Comparison of ENCODE assay signal across 20 cellular contexts in genomic region chr9:134260801-134261200, GRCh38.
DNase-seq lines count a peak whose midpoint lies in the region; ATAC-seq, FAIRE-seq and TF ChIP-seq lines count a peak whose summit lies in the region.
"Had no signal": no experiment of that assay in that cellular context is flagged by ENCODE, and none has a peak within 500 bp of the region (broad histone marks: within the 10 kb centered on the region; RNA-seq: fewer than 3 reads in every experiment).

No MANE protein-coding gene starts in this region.

- H3K4ac ChIP-seq in neuronal stem cell (ENCODE audit: low read length): no peak overlapping the region

- H3K4me1 ChIP-seq in left ventricle myocardium inferior (peaks cover 11% of the 10 kb centered on the region), liver (ENCODE audit: control insufficient read depth in 4 of 4, insufficient read depth in 4 of 4, low read length in 3 of 4) (peaks cover 36 to 74% (median 60%) of the 10 kb centered on the region in 4 donors), HepG2 (ENCODE audit: insufficient read depth, low read length) (peaks cover 81% of the 10 kb centered on the region), neuronal stem cell (ENCODE audit: control insufficient read depth in 2 of 2, insufficient read depth in 1 of 2, low read depth in 1 of 2, low read length in 2 of 2) (peaks cover 0 to 7% of the 10 kb centered on the region in 2 donors), gastrocnemius medialis (no peaks in the 10 kb centered on the region)

- TF ChIP-seq POLR2A in HepG2 (IDR thresholded peaks at IDR 0.05; ENCODE audit: insufficient read depth in 1 of 2, low read depth in 2 of 2, low read length in 2 of 2) (no peak), gastrocnemius medialis (IDR thresholded peaks at IDR 0.05) (no peak)

- no peak overlapping the region for H3K14ac ChIP-seq in neuronal stem cell (ENCODE audit: low read length)

- H3K79me2 ChIP-seq in HepG2 (ENCODE audit: insufficient read depth, low read length): no peaks in the 10 kb centered on the region

- peak overlapping the region; percentile 92 for H2BK15ac ChIP-seq in neuronal stem cell (ENCODE audit: low read length)

- no peaks in the 10 kb centered on the region for H4K20me1 ChIP-seq in HepG2 (ENCODE audit: insufficient read depth, low read length)
- H4K20me1 ChIP-seq: BLaER1 treated with 17β-estradiol and CSF1 and Interleukin-3, amounts not matched to agents 10 nM and 100 nM had no signal

- peaks cover 11% of the 10 kb centered on the region for H3K27me3 ChIP-seq in left ventricle myocardium inferior (ENCODE audit: low read depth)
- no peaks in the 10 kb centered on the region for H3K27me3 ChIP-seq in liver (ENCODE audit: control insufficient read depth in 4 of 4, insufficient read depth in 4 of 4, low read length in 3 of 4)
- H3K27me3 ChIP-seq in HepG2 (ENCODE audit: control insufficient read depth in 1 of 2, insufficient read depth in 2 of 2, low read length in 2 of 2): peaks cover 13 to 53% of the 10 kb centered on the region in 2 experiments
- peaks cover 0 to 34% (median 0%) of the 10 kb centered on the region in 3 experiments for H3K27me3 ChIP-seq in neuronal stem cell (ENCODE audit: control insufficient read depth in 3 of 3, insufficient read depth in 3 of 3, low read depth in 1 of 3, low read length in 3 of 3)
- H3K27me3 ChIP-seq in gastrocnemius medialis: no peaks in the 10 kb centered on the region

- no TSS peak for BruUV-seq in HepG2 (replicated peaks; lab: Mats Ljungman, UMichigan)

- no peak overlapping the region for H3K9ac ChIP-seq in liver (ENCODE audit: low read depth in 1 of 2, low read length in 2 of 2)
- H3K9ac ChIP-seq in HepG2 (ENCODE audit: insufficient read depth, low read depth, low read length): no peak overlapping the region
- no peak overlapping the region for H3K9ac ChIP-seq in neuronal stem cell (ENCODE audit: low read depth, low read length, poor library complexity)
- H3K9ac ChIP-seq: BLaER1 treated with 17β-estradiol and CSF1 and Interleukin-3, amounts not matched to agents 10 nM and 100 nM had no signal

- TF ChIP-seq EP300 in HepG2 (IDR thresholded peaks at IDR 0.05; ENCODE audit: low read depth in 2 of 2, low read length in 2 of 2) (no peak), HepG2 (CRISPR knock-in tag; IDR thresholded peaks at IDR 0.05; ENCODE audit: borderline replicate concordance) (no peak)

- H2AFZ ChIP-seq in HepG2 (ENCODE audit: low read length): no peak overlapping the region
- no peak overlapping the region for H2AFZ ChIP-seq in neuronal stem cell (ENCODE audit: low read length)
- H2AFZ ChIP-seq: GM23338 had no signal

- WGBS in liver: 91% methylated on average over 18 of the region's 18 CpGs
- WGBS in HepG2 (ENCODE audit: low lambda C conversion rate): 81% methylated on average over 16 of the region's 18 CpGs
- WGBS in neuronal stem cell (ENCODE audit: extremely low coverage in 2 of 2, insufficient read length in 2 of 2, insufficient replicate concordance in 1 of 2), 2 donors: no CpG with 5 or more reads among the region's 18 CpGs

- TF ChIP-seq CTCF in left ventricle myocardium inferior (IDR thresholded peaks at IDR 0.05; ENCODE audit: borderline replicate concordance): no peak
- no peak for TF ChIP-seq CTCF in liver (IDR thresholded peaks at IDR 0.05; ENCODE audit: low read depth, low read length, missing input control)
- no peak for TF ChIP-seq CTCF in HepG2 (CRISPR knock-in tag; IDR thresholded peaks at IDR 0.05)
- TF ChIP-seq CTCF in gastrocnemius medialis (IDR thresholded peaks at IDR 0.05 in 4 of 5, conservative IDR thresholded peaks at IDR 0.05 in 1 of 5): no peak

- intact Hi-C loops in Right ventricle myocardium inferior (cut with DNase I): no loop called here
- intact Hi-C loops in left ventricle myocardium inferior (cut with micrococcal nuclease): no loop called here
- intact Hi-C loops in HepG2 (cut with micrococcal nuclease; ENCODE audit: unreplicated experiment): loop anchor here (10.0 kb wide), 1 partner anchor 86 kb away; no protein-coding TSS in a partner anchor
- intact Hi-C loops in gastrocnemius medialis (cut with DNase I; ENCODE audit: low total_unique reads): no loop called here

- H3K27ac ChIP-seq in left ventricle myocardium inferior (replicated peaks) (no peak overlapping the region), liver (ENCODE audit: low read depth in 1 of 2, low read length in 2 of 2) (peak overlapping the region; percentile 65 to 97), HepG2 (ENCODE audit: extremely low read length, insufficient read depth, low read length) (no peak overlapping the region), neuronal stem cell (replicated peaks; ENCODE audit: low read length) (no peak overlapping the region), gastrocnemius medialis (no peak overlapping the region)
- H3K27ac ChIP-seq: 22Rv1; BLaER1 treated with 17β-estradiol and CSF1 and Interleukin-3, amounts not matched to agents 10 nM and 100 nM had no signal

- H3K36me3 ChIP-seq in left ventricle myocardium inferior (no peaks in the 10 kb centered on the region), liver (ENCODE audit: control insufficient read depth in 4 of 4, insufficient read depth in 3 of 4, low read depth in 1 of 4, low read length in 3 of 4) (no peaks in the 10 kb centered on the region), HepG2 (replicated peaks in 1 of 2; ENCODE audit: control insufficient read depth in 1 of 2, insufficient read depth in 2 of 2, low read length in 2 of 2) (no peaks in the 10 kb centered on the region), neuronal stem cell (replicated peaks in 1 of 2; ENCODE audit: control insufficient read depth in 2 of 2, insufficient read depth in 2 of 2, low read length in 2 of 2) (no peaks in the 10 kb centered on the region), gastrocnemius medialis (no peaks in the 10 kb centered on the region)
- H3K36me3 ChIP-seq: BLaER1 treated with 17β-estradiol and CSF1 and Interleukin-3, amounts not matched to agents 10 nM and 100 nM had no signal

- peak overlapping the region; percentile 70 for H2AK5ac ChIP-seq in neuronal stem cell (ENCODE audit: low read depth, low read length)

- peak overlapping the region; percentile 74 for H3K18ac ChIP-seq in neuronal stem cell (ENCODE audit: low read length)

- in situ Hi-C loops in HepG2 (cut with HindIII; ENCODE audit: extremely low pct_ligation_motif_present, low pct_unique_long_range_greater_than_20kb): no loop called here
- in situ Hi-C loops in gastrocnemius medialis (cut with MboI; ENCODE audit: low sequenced_read_pairs in 4 of 4): no loop called here

- CTCF ChIA-PET in HepG2 (lab: Yijun Ruan, JAX; ENCODE audit: low intra/inter-chr PET ratio, low total read pairs): no interaction called here

- H3K9me3 ChIP-seq in left ventricle myocardium inferior (replicated peaks) (no peaks in the 10 kb centered on the region), liver (ENCODE audit: control insufficient read depth in 4 of 4, low read length in 3 of 4) (no peaks in the 10 kb centered on the region), HepG2 (ENCODE audit: low read length) (no peaks in the 10 kb centered on the region), neuronal stem cell (replicated peaks in 1 of 2; ENCODE audit: control insufficient read depth in 2 of 2, insufficient read depth in 1 of 2, low read depth in 1 of 2, low read length in 2 of 2) (peaks cover 0 to 3% of the 10 kb centered on the region in 2 donors), gastrocnemius medialis (no peaks in the 10 kb centered on the region)
- H3K9me3 ChIP-seq: BLaER1 treated with 17β-estradiol and CSF1 and Interleukin-3, amounts not matched to agents 10 nM and 100 nM had no signal

- no peak overlapping the region for H3K23ac ChIP-seq in neuronal stem cell (ENCODE audit: low read depth, low read length, poor library complexity)

- FAIRE-seq in HepG2 (lab: Jason Lieb, UNC): no peak
- FAIRE-seq: A204.1, D721Med, GM12878, GM19239 had no signal

- POLR2A ChIA-PET in HepG2 (lab: Yijun Ruan, JAX): interaction anchor here (1.4 kb wide), 1 partner anchor 60 kb away, joined by 6 read pairs; no protein-coding TSS in a partner anchor

- H4K91ac ChIP-seq in neuronal stem cell (ENCODE audit: low read depth, low read length, poor library complexity): no peak overlapping the region

- peak overlapping the region; percentile 72 for H4K8ac ChIP-seq in neuronal stem cell (ENCODE audit: low read depth, low read length)

- no peak overlapping the region for H2BK5ac ChIP-seq in neuronal stem cell (ENCODE audit: low read length)

- TF ChIP-seq RAD21 in liver (IDR thresholded peaks at IDR 0.05) (no peak), HepG2 (CRISPR knock-in tag; IDR thresholded peaks at IDR 0.05) (no peak)

- no peak overlapping the region for H2BK120ac ChIP-seq in neuronal stem cell (ENCODE audit: low read depth, low read length)

- peak; percentile 49 for DNase-seq in Right ventricle myocardium inferior (ENCODE audit: missing footprints)
- no peak for DNase-seq in left ventricle myocardium inferior
- DNase-seq in HepG2 (ENCODE audit: low spot score): no peak
- DNase-seq in neuronal stem cell (ENCODE audit: low spot score): no peak
- DNase-seq in gastrocnemius medialis: no peak
- DNase-seq: CD4-positive, alpha-beta T cell; CD8-positive, alpha-beta memory T cell; DMS 273 treated with DMSO at 0.1 percent for 48 hours; DMS79; EL; GDM1; H9 had no signal

- peak overlapping the region; percentile 94 for H2BK12ac ChIP-seq in neuronal stem cell (ENCODE audit: low read length)

- H3K4me3 ChIP-seq in left ventricle myocardium inferior (no peak overlapping the region), liver (ENCODE audit: low read depth in 1 of 3, low read length in 3 of 3) (no peak overlapping the region), HepG2 (replicated peaks in 1 of 3; ENCODE audit: insufficient read depth in 1 of 3, low read depth in 2 of 3, low read length in 3 of 3) (no peak overlapping the region), neuronal stem cell (ENCODE audit: low read length in 2 of 2) (no peak overlapping the region), gastrocnemius medialis (no peak overlapping the region)
- H3K4me3 ChIP-seq: BLaER1 treated with 17β-estradiol and CSF1 and Interleukin-3, amounts not matched to agents 10 nM and 100 nM; GM12878; GM23338 had no signal

- H3K79me1 ChIP-seq in neuronal stem cell (ENCODE audit: low read depth, low read length): no peaks in the 10 kb centered on the region

- no peak overlapping the region for H3K4me2 ChIP-seq in HepG2 (ENCODE audit: low read depth, low read length)
- H3K4me2 ChIP-seq in neuronal stem cell (ENCODE audit: insufficient read depth, low read length, poor library complexity, severe bottlenecking): no peak overlapping the region
- H3K4me2 ChIP-seq: GM23338 had no signal

- no peak for ATAC-seq in Right ventricle myocardium inferior
- ATAC-seq in HepG2: no peak
- no peak for ATAC-seq in gastrocnemius medialis
- ATAC-seq: GM12878, GM23338 had no signal

TF ChIP-seq in liver, 16 proteins besides CTCF, POLR2A, EP300 and RAD21 (continues in another document):
- TF ChIP-seq SP1 (IDR thresholded peaks at IDR 0.05): no peak

TF ChIP-seq in HepG2, 621 proteins besides CTCF, POLR2A, EP300 and RAD21 (continues in another document):
- TF ChIP-seq ZNF432 (CRISPR knock-in tag; IDR thresholded peaks at IDR 0.05; ENCODE audit: borderline replicate concordance) (no peak), HDAC1 (CRISPR knock-in tag; IDR thresholded peaks at IDR 0.05) (no peak), CHD4 (IDR thresholded peaks at IDR 0.05; ENCODE audit: borderline replicate concordance, low read length) (no peak), ZNF431 (CRISPR knock-in tag; IDR thresholded peaks at IDR 0.05; ENCODE audit: borderline replicate concordance, low read depth) (no peak)

Comparison
In these comparisons a context has a peak if more than half of its experiments do, and no peak if none do; other contexts are left out.
1. H3K27ac ChIP-seq: peak in liver (2 of 2); none in left ventricle myocardium inferior (single experiment), HepG2 (single experiment), neuronal stem cell (single experiment) and gastrocnemius medialis (0 of 4).